ENCODE assay signal across 8 cellular contexts in the genomic region with DNA sequence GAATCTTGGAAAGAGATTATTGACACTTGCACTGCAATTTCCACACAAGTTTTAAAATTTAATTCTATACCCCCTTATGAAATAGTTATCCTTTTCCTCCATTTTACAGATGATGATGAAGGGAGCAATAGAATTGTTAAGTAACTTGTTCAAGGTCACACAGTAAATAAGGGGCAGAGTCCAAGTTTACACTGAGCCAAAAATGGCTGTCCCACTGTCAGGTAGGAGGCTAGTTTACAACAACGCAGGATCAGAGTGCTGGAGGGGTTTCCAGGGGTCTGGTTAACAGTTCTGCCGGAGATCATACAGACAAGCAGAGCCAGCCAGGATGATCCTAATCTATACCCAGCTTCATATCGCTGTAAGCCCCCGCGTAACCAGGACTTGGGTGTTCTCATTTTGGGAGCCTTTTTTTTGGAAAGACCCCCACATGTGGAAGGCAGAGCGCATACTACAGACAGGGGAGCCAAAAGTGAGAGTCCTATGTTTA. TPM values are rescaled to one million over a fixed set of nuclear protein-coding genes. Genes with fewer than 3 reads are reported as not detected.
DNase-seq lines count a peak whose midpoint lies in the region; ATAC-seq and TF ChIP-seq lines count a peak whose summit lies in the region.

No MANE protein-coding gene starts in this region.

- no peak for DNase-seq in activated naive CD4-positive, alpha-beta T cell treated with anti-CD3 and anti-CD28 coated beads, Interleukin-2, amount 10 ng/mL, durations not matched to agents 7 days and 5 days
- no peak for DNase-seq in activated naive CD4-positive, alpha-beta T cell treated with anti-CD3 and anti-CD28 coated beads for 36 hours
- DNase-seq in breast epithelium (ENCODE audit: low spot score in 2 of 2), result no peak
- peak; percentile 3 for DNase-seq in medulla oblongata (ENCODE audit: extremely low spot score)
- no peak for DNase-seq in tibial nerve (ENCODE audit: low spot score in 2 of 2)

- no peak for TF ChIP-seq EP300 in tibial nerve (IDR thresholded peaks at IDR 0.05)

- H3K4me1 ChIP-seq in breast epithelium, result peaks cover 0 to 3% of the 10 kb centered on the region in 2 donors
- peaks cover 0 to 51% (median 17%) of the 10 kb centered on the region in 4 donors for H3K4me1 ChIP-seq in tibial nerve

- CTCF ChIA-PET in activated naive CD4-positive, alpha-beta T cell treated with anti-CD3 and anti-CD28 coated beads, Interleukin-2, amount 10 ng/mL, durations not matched to agents 7 days and 5 days (lab: Charles Lee), result no interaction called here
- CTCF ChIA-PET in activated naive CD4-positive, alpha-beta T cell treated with anti-CD3 and anti-CD28 coated beads for 36 hours (lab: Charles Lee), result interaction anchor here (0.6 kb wide), 1 partner anchor 70 kb away, joined by 3 read pairs; no protein-coding TSS in a partner anchor

- H3K4me3 Mint-ChIP-seq in activated naive CD4-positive, alpha-beta T cell treated with anti-CD3 and anti-CD28 coated beads, Interleukin-2, amount 10 ng/mL, durations not matched to agents 7 days and 5 days, result peak overlapping the region; percentile 0
- H3K4me3 Mint-ChIP-seq in activated naive CD4-positive, alpha-beta T cell treated with anti-CD3 and anti-CD28 coated beads for 36 hours, result no peak overlapping the region

- TF ChIP-seq POLR2A in breast epithelium (IDR thresholded peaks at IDR 0.05), result no peak
- TF ChIP-seq POLR2A in tibial nerve (IDR thresholded peaks at IDR 0.05), result no peak

- peak overlapping the region; percentile 53 to 90 (median 72) for H3K4me3 ChIP-seq in breast epithelium
- peak overlapping the region; percentile 36 to 69 (median 56) for H3K4me3 ChIP-seq in tibial nerve

- H3K4me1 Mint-ChIP-seq in activated naive CD4-positive, alpha-beta T cell treated with anti-CD3 and anti-CD28 coated beads, Interleukin-2, amount 10 ng/mL, durations not matched to agents 7 days and 5 days, result peaks cover 8% of the 10 kb centered on the region
- peaks cover 10% of the 10 kb centered on the region for H3K4me1 Mint-ChIP-seq in activated naive CD4-positive, alpha-beta T cell treated with anti-CD3 and anti-CD28 coated beads for 36 hours (ENCODE audit: low read depth)

- WGBS in tibial nerve, 2 donors, result 5 to 6% methylated on average over 6 of the region's 6 CpGs

- no peak for TF ChIP-seq CTCF in breast epithelium (IDR thresholded peaks at IDR 0.05)
- TF ChIP-seq CTCF in tibial nerve (IDR thresholded peaks at IDR 0.05), result no peak

- H3K27ac Mint-ChIP-seq in activated naive CD4-positive, alpha-beta T cell treated with anti-CD3 and anti-CD28 coated beads, Interleukin-2, amount 10 ng/mL, durations not matched to agents 7 days and 5 days, result no peak overlapping the region
- no peak overlapping the region for H3K27ac Mint-ChIP-seq in activated naive CD4-positive, alpha-beta T cell treated with anti-CD3 and anti-CD28 coated beads for 36 hours

- H3K27ac ChIP-seq in breast epithelium (peak overlapping the region; percentile 83 to 85), tibial nerve (peak overlapping the region in 1 of 4 donors; percentile 77)

- ATAC-seq in GM21390 (IDR thresholded peaks at IDR 0.05; ENCODE audit: unreplicated experiment), result no peak
- no peak for ATAC-seq in GM18858 (IDR thresholded peaks at IDR 0.05; ENCODE audit: unreplicated experiment)
- ATAC-seq in HG03097 (IDR thresholded peaks at IDR 0.05; ENCODE audit: low FRiP score, unreplicated experiment), result no peak

- intact Hi-C loops in activated naive CD4-positive, alpha-beta T cell treated with anti-CD3 and anti-CD28 coated beads for 36 hours (cut with micrococcal nuclease), result loop anchor here (10.0 kb wide), 1 partner anchor 1637 kb away; the partner anchor contains the start of gene NEUROG3
- intact Hi-C loops in breast epithelium (cut with DNase I; ENCODE audit: low total_unique reads), result loop anchor here (1.0 kb wide), 1 partner anchor 19 kb away; no protein-coding TSS in a partner anchor

- no peaks in the 10 kb centered on the region for H3K36me3 Mint-ChIP-seq in activated naive CD4-positive, alpha-beta T cell treated with anti-CD3 and anti-CD28 coated beads, Interleukin-2, amount 10 ng/mL, durations not matched to agents 7 days and 5 days
- H3K36me3 Mint-ChIP-seq in activated naive CD4-positive, alpha-beta T cell treated with anti-CD3 and anti-CD28 coated beads for 36 hours (ENCODE audit: low read depth), result no peaks in the 10 kb centered on the region

- no peaks in the 10 kb centered on the region for H3K9me3 Mint-ChIP-seq in activated naive CD4-positive, alpha-beta T cell treated with anti-CD3 and anti-CD28 coated beads, Interleukin-2, amount 10 ng/mL, durations not matched to agents 7 days and 5 days
- H3K9me3 Mint-ChIP-seq in activated naive CD4-positive, alpha-beta T cell treated with anti-CD3 and anti-CD28 coated beads for 36 hours, result no peaks in the 10 kb centered on the region

- H3K9me3 ChIP-seq in breast epithelium (no peaks in the 10 kb centered on the region), tibial nerve (no peaks in the 10 kb centered on the region)

- H3K27me3 Mint-ChIP-seq in activated naive CD4-positive, alpha-beta T cell treated with anti-CD3 and anti-CD28 coated beads, Interleukin-2, amount 10 ng/mL, durations not matched to agents 7 days and 5 days, result peaks cover 97% of the 10 kb centered on the region
- peaks cover 64% of the 10 kb centered on the region for H3K27me3 Mint-ChIP-seq in activated naive CD4-positive, alpha-beta T cell treated with anti-CD3 and anti-CD28 coated beads for 36 hours (ENCODE audit: low read depth)

- peaks cover 3 to 15% of the 10 kb centered on the region in 2 donors for H3K27me3 ChIP-seq in breast epithelium
- H3K27me3 ChIP-seq in tibial nerve, result peaks cover 0 to 32% of the 10 kb centered on the region in 2 donors

- H3K36me3 ChIP-seq in breast epithelium (no peaks in the 10 kb centered on the region), tibial nerve (no peaks in the 10 kb centered on the region)

RNA-seq across cellular contexts. Expression of gene UNC5B, which starts 0.6 kb away (rescaled TPM):
- total RNA-seq in activated naive CD4-positive, alpha-beta T cell treated with anti-CD3 and anti-CD28 coated beads for 36 hours, result under 1 TPM; 0.05 TPM
- total RNA-seq in breast epithelium (1 to 10 TPM in 2 of 3 donors, under 1 TPM in 1; 0.80 to 4.9 (median 3.5) TPM), tibial nerve (1 to 10 TPM; 3.3 to 7.0 (median 5.9) TPM)
